2 cellular contexts compared by ENCODE assay signal in the genomic region with DNA sequence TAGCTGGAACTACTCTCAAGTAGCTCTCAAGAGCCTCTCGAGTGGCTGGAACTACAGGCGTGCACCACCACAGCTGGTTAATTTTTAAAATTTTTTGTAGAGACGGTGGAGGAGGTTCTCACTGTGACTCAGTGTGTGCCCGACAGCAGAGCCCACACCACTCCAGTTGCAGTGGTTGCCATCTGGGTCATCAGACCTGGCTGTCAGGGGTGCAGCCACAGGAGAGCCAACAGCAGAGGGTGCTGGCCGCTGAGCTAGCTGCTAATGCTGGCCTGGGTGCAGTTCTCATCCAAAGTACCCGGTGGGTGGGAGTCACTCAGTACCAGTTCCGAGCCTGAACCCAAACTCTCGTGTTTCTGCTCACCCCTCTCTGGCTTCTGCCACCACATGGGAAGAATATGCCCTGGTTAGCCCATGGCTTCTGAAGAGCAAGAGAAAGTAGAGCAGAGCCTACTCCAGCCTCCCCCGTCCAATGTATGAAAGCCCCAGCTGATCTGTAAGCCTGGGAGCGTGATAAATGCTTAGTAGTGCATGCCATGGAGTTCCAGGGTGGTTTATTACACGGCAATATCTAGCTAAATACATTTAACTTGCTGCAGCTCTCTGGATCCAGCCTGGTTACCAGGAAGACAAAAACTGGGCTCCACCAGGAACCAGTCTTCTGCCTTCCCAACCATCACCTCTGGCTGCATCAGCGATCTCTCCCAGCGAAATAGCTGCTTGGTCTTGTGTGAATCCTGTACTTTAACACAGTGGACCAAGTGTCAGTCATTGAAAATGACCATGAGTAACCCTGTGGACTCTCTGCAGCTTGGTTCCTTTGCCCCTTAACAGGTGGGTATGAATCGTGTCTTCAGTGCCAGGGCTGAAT.
TF ChIP-seq lines count a peak whose summit lies in the region.

No MANE protein-coding gene starts in this region.

TF ChIP-seq in A549, 52 proteins besides CTCF, POLR2A, EP300 and RAD21 (continued from another document):
- TF ChIP-seq MYC (IDR thresholded peaks at IDR 0.05; ENCODE audit: borderline replicate concordance, low read length): no peak
- no peak for TF ChIP-seq EHF (CRISPR knock-in tag; IDR thresholded peaks at IDR 0.05)
- no peak for TF ChIP-seq RCOR1 (IDR thresholded peaks at IDR 0.05; ENCODE audit: low read depth, low read length)
- no peak for TF ChIP-seq KDM1A (IDR thresholded peaks at IDR 0.05; ENCODE audit: low read depth)
- TF ChIP-seq FOSL2 (IDR thresholded peaks at IDR 0.05): no peak
- no peak for TF ChIP-seq FOSL2 (CRISPR knock-in tag; IDR thresholded peaks at IDR 0.05)
- TF ChIP-seq EHMT2 (IDR thresholded peaks at IDR 0.05; ENCODE audit: low read depth): no peak
- no peak for TF ChIP-seq BHLHE40 (IDR thresholded peaks at IDR 0.05; ENCODE audit: low read depth, low read length)
- TF ChIP-seq ZC3H11A (IDR thresholded peaks at IDR 0.05): no peak
- no peak for TF ChIP-seq ESRRA (IDR thresholded peaks at IDR 0.05; ENCODE audit: borderline replicate concordance, low read length)

TF ChIP-seq in SK-N-SH treated with all-trans-retinoic acid at 6 μM for 48 hours, 23 proteins besides CTCF, POLR2A, EP300 and RAD21:
- TF ChIP-seq, protein P1, sequence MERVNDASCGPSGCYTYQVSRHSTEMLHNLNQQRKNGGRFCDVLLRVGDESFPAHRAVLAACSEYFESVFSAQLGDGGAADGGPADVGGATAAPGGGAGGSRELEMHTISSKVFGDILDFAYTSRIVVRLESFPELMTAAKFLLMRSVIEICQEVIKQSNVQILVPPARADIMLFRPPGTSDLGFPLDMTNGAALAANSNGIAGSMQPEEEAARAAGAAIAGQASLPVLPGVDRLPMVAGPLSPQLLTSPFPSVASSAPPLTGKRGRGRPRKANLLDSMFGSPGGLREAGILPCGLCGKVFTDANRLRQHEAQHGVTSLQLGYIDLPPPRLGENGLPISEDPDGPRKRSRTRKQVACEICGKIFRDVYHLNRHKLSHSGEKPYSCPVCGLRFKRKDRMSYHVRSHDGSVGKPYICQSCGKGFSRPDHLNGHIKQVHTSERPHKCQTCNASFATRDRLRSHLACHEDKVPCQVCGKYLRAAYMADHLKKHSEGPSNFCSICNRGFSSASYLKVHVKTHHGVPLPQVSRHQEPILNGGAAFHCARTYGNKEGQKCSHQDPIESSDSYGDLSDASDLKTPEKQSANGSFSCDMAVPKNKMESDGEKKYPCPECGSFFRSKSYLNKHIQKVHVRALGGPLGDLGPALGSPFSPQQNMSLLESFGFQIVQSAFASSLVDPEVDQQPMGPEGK (CRISPR knock-in tag; IDR thresholded peaks at IDR 0.05; ENCODE audit: borderline replicate concordance): no peak
- no peak for TF ChIP-seq ARNTL (CRISPR knock-in tag; IDR thresholded peaks at IDR 0.05; ENCODE audit: borderline replicate concordance, low read depth)
- no peak for TF ChIP-seq TOX (CRISPR knock-in tag; IDR thresholded peaks at IDR 0.05; ENCODE audit: borderline replicate concordance)
- TF ChIP-seq, protein P2, sequence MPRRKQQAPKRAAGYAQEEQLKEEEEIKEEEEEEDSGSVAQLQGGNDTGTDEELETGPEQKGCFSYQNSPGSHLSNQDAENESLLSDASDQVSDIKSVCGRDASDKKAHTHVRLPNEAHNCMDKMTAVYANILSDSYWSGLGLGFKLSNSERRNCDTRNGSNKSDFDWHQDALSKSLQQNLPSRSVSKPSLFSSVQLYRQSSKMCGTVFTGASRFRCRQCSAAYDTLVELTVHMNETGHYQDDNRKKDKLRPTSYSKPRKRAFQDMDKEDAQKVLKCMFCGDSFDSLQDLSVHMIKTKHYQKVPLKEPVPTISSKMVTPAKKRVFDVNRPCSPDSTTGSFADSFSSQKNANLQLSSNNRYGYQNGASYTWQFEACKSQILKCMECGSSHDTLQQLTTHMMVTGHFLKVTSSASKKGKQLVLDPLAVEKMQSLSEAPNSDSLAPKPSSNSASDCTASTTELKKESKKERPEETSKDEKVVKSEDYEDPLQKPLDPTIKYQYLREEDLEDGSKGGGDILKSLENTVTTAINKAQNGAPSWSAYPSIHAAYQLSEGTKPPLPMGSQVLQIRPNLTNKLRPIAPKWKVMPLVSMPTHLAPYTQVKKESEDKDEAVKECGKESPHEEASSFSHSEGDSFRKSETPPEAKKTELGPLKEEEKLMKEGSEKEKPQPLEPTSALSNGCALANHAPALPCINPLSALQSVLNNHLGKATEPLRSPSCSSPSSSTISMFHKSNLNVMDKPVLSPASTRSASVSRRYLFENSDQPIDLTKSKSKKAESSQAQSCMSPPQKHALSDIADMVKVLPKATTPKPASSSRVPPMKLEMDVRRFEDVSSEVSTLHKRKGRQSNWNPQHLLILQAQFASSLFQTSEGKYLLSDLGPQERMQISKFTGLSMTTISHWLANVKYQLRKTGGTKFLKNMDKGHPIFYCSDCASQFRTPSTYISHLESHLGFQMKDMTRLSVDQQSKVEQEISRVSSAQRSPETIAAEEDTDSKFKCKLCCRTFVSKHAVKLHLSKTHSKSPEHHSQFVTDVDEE (CRISPR knock-in tag; IDR thresholded peaks at IDR 0.05): no peak
- TF ChIP-seq ZNF70 (CRISPR knock-in tag; IDR thresholded peaks at IDR 0.05): no peak
- TF ChIP-seq ZFP30 (CRISPR knock-in tag; IDR thresholded peaks at IDR 0.05): no peak
- TF ChIP-seq PPARA (CRISPR knock-in tag; IDR thresholded peaks at IDR 0.05; ENCODE audit: borderline replicate concordance): no peak
- no peak for TF ChIP-seq ZC3H10 (CRISPR knock-in tag; IDR thresholded peaks at IDR 0.05)
- no peak for TF ChIP-seq GLIS3 (CRISPR knock-in tag; IDR thresholded peaks at IDR 0.05)
